In the genomic region with DNA sequence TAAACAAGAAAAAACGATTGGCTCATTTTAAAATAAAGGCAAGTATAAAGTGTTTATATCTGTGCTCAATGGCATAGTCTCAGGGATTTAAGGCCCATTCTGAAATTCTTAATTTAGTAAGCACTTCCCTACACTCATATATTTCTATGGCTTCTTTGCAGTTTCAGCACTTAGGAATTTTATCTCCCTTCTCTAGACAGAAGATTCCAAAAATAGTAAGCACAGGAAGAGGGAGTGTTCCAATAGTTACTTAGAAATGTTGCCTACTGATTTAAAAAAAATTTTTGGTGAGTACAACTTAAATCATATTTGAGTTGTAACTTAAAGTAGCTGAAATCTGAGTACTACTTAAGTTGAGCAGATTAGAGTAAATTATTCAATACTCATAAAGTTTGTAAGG, we compare ENCODE assay signal across 23 cellular contexts. TPM values are rescaled to one million over a fixed set of nuclear protein-coding genes. Genes with fewer than 3 reads are reported as not detected.
DNase-seq lines count a peak whose midpoint lies in the region; TF ChIP-seq lines count a peak whose summit lies in the region.
"Had no signal": no experiment of that assay in that cellular context is flagged by ENCODE, and none has a peak within 500 bp of the region (broad histone marks: within the 10 kb centered on the region; RNA-seq: fewer than 3 reads in every experiment).

No MANE protein-coding gene starts in this region.

- no peaks in the 10 kb centered on the region for H4K20me1 ChIP-seq in hepatocyte (ENCODE audit: insufficient read depth, poor library complexity, severe bottlenecking)
- H4K20me1 ChIP-seq in H9 (ENCODE audit: control insufficient read depth, insufficient read depth, insufficient read length), result no peaks in the 10 kb centered on the region

- H3K4ac ChIP-seq in H9 (ENCODE audit: low read depth, low read length), result no peak overlapping the region

- no peak overlapping the region for H2BK12ac ChIP-seq in H9 (ENCODE audit: insufficient read length, low read depth, low read length)

- H2BK5ac ChIP-seq in H9 (ENCODE audit: insufficient read length, low read length), result no peak overlapping the region

- no peaks in the 10 kb centered on the region for H3K4me1 ChIP-seq in hepatocyte (ENCODE audit: insufficient read depth)
- peaks cover 2% of the 10 kb centered on the region; the same call in 1 of the 2 replicates for H3K4me1 ChIP-seq in H9 (ENCODE audit: insufficient read depth, low read length)

- H3K14ac ChIP-seq in H9 (ENCODE audit: insufficient read depth, low read length), result no peak overlapping the region

- no peak overlapping the region for H3K4me3 Mint-ChIP-seq in H9
- H3K4me3 Mint-ChIP-seq: central memory CD8-positive, alpha-beta T cell; stimulated activated effector memory CD8-positive, alpha-beta T cell treated with anti-CD3 and anti-CD28 coated beads, Interleukin-12 subunit alpha, Interleukin-12 subunit beta, amount 100 ng/mL, for 72 hours; T-helper 1 cell treated with Interleukin-12 subunit alpha and Interleukin-12 subunit beta and Interleukin-4 antibody, amounts not matched to agents 30 μg/mL and 1 μg/mL, for 36 hours had no signal

- no peak overlapping the region for H4K91ac ChIP-seq in H9 (ENCODE audit: insufficient read length, low read depth, low read length)

- DNase-seq in AG09309 (ENCODE audit: low read depth), result peak; percentile 28
- DNase-seq in HS-27A (ENCODE audit: low read depth), result peak; percentile 55
- peak; percentile 31 for DNase-seq in amniotic stem cell (lab: John Stamatoyannopoulos, UW)
- peak; percentile 2 for DNase-seq in kidney tubule cell (ENCODE audit: low spot score)
- no peak for DNase-seq in GM19240 (ENCODE audit: insufficient read length, low spot score)
- DNase-seq in NCI-H146 treated with DMSO at 0.1 percent for 48 hours (lab: John Stamatoyannopoulos, UW; ENCODE audit: unreplicated experiment), result no peak
- DNase-seq in hepatocyte (ENCODE audit: low spot score), result no peak
- DNase-seq in H9, result no peak
- DNase-seq: activated CD4-positive, alpha-beta T cell treated with anti-CD3 and anti-CD28 coated beads, Interleukin-2, amount 50 U/mL, for 1 hour; activated CD8-positive, alpha-beta memory T cell treated with anti-CD3 and anti-CD28 coated beads, Interleukin-2, amount 50 U/mL, for 4 hours; effector CD4-positive, alpha-beta T cell; GOT3; NCI-H1417 treated with DMSO at 0.1 percent for 48 hours; NCI-H774; OCI-M1; SIG-M5 had no signal

- 94% methylated on average over 1 of the region's 1 CpG for WGBS in hepatocyte (ENCODE audit: low lambda C conversion rate, missing lambda C conversion rate)
- no CpG with 5 or more reads among the region's 1 CpG for WGBS in H9 (ENCODE audit: extremely low coverage, insufficient read length, low lambda C conversion rate)

- H3T11ph ChIP-seq in H9 (ENCODE audit: low read length), result no peak overlapping the region

- no peaks in the 10 kb centered on the region for H3K79me1 ChIP-seq in H9 (ENCODE audit: insufficient read depth, low read depth, low read length, poor library complexity, severe bottlenecking)

- no peaks in the 10 kb centered on the region for H3K36me3 Mint-ChIP-seq in H9 (ENCODE audit: insufficient read depth in 1 of 3, low read depth in 3 of 3)
- H3K36me3 Mint-ChIP-seq: stimulated activated effector memory CD8-positive, alpha-beta T cell treated with anti-CD3 and anti-CD28 coated beads, Interleukin-12 subunit alpha, Interleukin-12 subunit beta, amount 100 ng/mL, for 72 hours had no signal

- H3K27ac Mint-ChIP-seq in H9, result no peak overlapping the region; a peak in 1 of 7 replicates
- H3K27ac Mint-ChIP-seq: progenitor cell of endocrine pancreas; stimulated activated effector memory CD8-positive, alpha-beta T cell treated with anti-CD3 and anti-CD28 coated beads, Interleukin-12 subunit alpha, Interleukin-12 subunit beta, amount 100 ng/mL, for 72 hours; T-helper 1 cell treated with Interleukin-12 subunit alpha and Interleukin-12 subunit beta and Interleukin-4 antibody, amounts not matched to agents 30 μg/mL and 1 μg/mL, for 36 hours had no signal

- H3K27me3 ChIP-seq in hepatocyte (no peaks in the 10 kb centered on the region), H9 (ENCODE audit: insufficient read depth, low read length) (no peaks in the 10 kb centered on the region)

- H3K4me2 ChIP-seq in hepatocyte, result no peak overlapping the region
- H3K4me2 ChIP-seq in H9 (ENCODE audit: insufficient read depth, insufficient read length, low read length), result no peak overlapping the region

- H3K36me3 ChIP-seq in hepatocyte (replicated peaks; ENCODE audit: insufficient read depth, low read depth), result no peaks in the 10 kb centered on the region
- H3K36me3 ChIP-seq: thoracic aorta had no signal

- H3K18ac ChIP-seq in H9 (ENCODE audit: insufficient read length, low read depth, low read length), result no peak overlapping the region

- no peaks in the 10 kb centered on the region for H3K27me3 Mint-ChIP-seq in H9 (ENCODE audit: low read depth)
- H3K27me3 Mint-ChIP-seq: central memory CD8-positive, alpha-beta T cell; progenitor cell of endocrine pancreas had no signal

- H3K4me3 ChIP-seq in AG09309 (ENCODE audit: control insufficient read depth, low read depth, low read length) (no peak overlapping the region), hepatocyte (no peak overlapping the region)
- H3K4me3 ChIP-seq: thoracic aorta had no signal

- H3K27ac ChIP-seq in hepatocyte (no peak overlapping the region), H9 (ENCODE audit: insufficient read length, low read depth, low read length) (no peak overlapping the region)

- no peak overlapping the region for H4K5ac ChIP-seq in H9 (ENCODE audit: insufficient read length, low read depth, low read length)

- H3K9me2 ChIP-seq in hepatocyte (replicated peaks; ENCODE audit: insufficient read depth), result no peaks in the 10 kb centered on the region

- no peak overlapping the region for H2BK20ac ChIP-seq in H9 (ENCODE audit: low read depth, low read length, poor library complexity, severe bottlenecking)

- no peak overlapping the region for H2AK5ac ChIP-seq in H9 (ENCODE audit: insufficient read length, low read length)

- H4K8ac ChIP-seq in H9 (replicated peaks; ENCODE audit: insufficient read length, low read depth, low read length), result no peak overlapping the region

- H3K79me2 ChIP-seq in hepatocyte (no peaks in the 10 kb centered on the region), H9 (ENCODE audit: insufficient read depth, low read length) (no peaks in the 10 kb centered on the region)

- H2BK15ac ChIP-seq in H9 (ENCODE audit: low read depth, low read length), result no peak overlapping the region

- H3K9me3 Mint-ChIP-seq in H9, result no peaks in the 10 kb centered on the region
- H3K9me3 Mint-ChIP-seq: central memory CD8-positive, alpha-beta T cell; stimulated activated effector memory CD8-positive, alpha-beta T cell treated with anti-CD3 and anti-CD28 coated beads, Interleukin-12 subunit alpha, Interleukin-12 subunit beta, amount 100 ng/mL, for 72 hours; T-helper 1 cell treated with Interleukin-12 subunit alpha and Interleukin-12 subunit beta and Interleukin-4 antibody, amounts not matched to agents 30 μg/mL and 1 μg/mL, for 36 hours had no signal

- no peak for TF ChIP-seq CTCF in AG09309 (IDR thresholded peaks at IDR 0.05; ENCODE audit: control insufficient read depth, insufficient read depth, low read depth, low read length, missing control alignments)
- no peak for TF ChIP-seq CTCF in hepatocyte (IDR thresholded peaks at IDR 0.05; ENCODE audit: poor library complexity)
- no peak for TF ChIP-seq CTCF in H9 (conservative IDR thresholded peaks at IDR 0.05)

- H3K23ac ChIP-seq in H9 (ENCODE audit: insufficient read length, low read depth, low read length), result no peak overlapping the region

- no peaks in the 10 kb centered on the region for H3K9me3 ChIP-seq in hepatocyte (ENCODE audit: low read depth)
- no peaks in the 10 kb centered on the region for H3K9me3 ChIP-seq in H9 (ENCODE audit: control insufficient read depth, low read depth, low read length)
- H3K9me3 ChIP-seq: thoracic aorta had no signal

- no peak overlapping the region for H3K9ac ChIP-seq in H9 (ENCODE audit: extremely low read depth, insufficient read length, low read length)

- H3K23me2 ChIP-seq in H9 (ENCODE audit: insufficient read length, low read depth, low read length, poor library complexity, severe bottlenecking), result no peaks in the 10 kb centered on the region

- peaks cover 11 to 16% of the 10 kb centered on the region in 2 experiments for H3K4me1 Mint-ChIP-seq in H9
- H3K4me1 Mint-ChIP-seq: central memory CD8-positive, alpha-beta T cell; stimulated activated effector memory CD8-positive, alpha-beta T cell treated with anti-CD3 and anti-CD28 coated beads, Interleukin-12 subunit alpha, Interleukin-12 subunit beta, amount 100 ng/mL, for 72 hours had no signal

- no peak overlapping the region for H3K56ac ChIP-seq in H9 (ENCODE audit: insufficient read length, low read depth, low read length)

- no peak overlapping the region for H2BK120ac ChIP-seq in H9 (ENCODE audit: low read depth, low read length, poor library complexity, severe bottlenecking)

- H2AFZ ChIP-seq in hepatocyte (no peak overlapping the region), H9 (ENCODE audit: low read length) (no peak overlapping the region)

RNA-seq across cellular contexts. Expression of a gene that starts 19.8 kb away (rescaled TPM):
- total RNA-seq in hepatocyte, result not detected in 2 replicates
- not detected in 2 replicates for polyA plus RNA-seq in hepatocyte
- not detected in 2 replicates for total RNA-seq in H9 (2021)
- total RNA-seq: glomerular endothelial cell, thoracic aorta had no signal
- polyA plus RNA-seq: esophagus had no signal

Comparison
In these comparisons a context has a peak if more than half of its experiments do, and no peak if none do; other contexts are left out.
1. DNase-seq: peak in AG09309 (single experiment), HS-27A (single experiment), amniotic stem cell (single experiment) and kidney tubule cell (single experiment); none in GM19240 (single experiment), NCI-H146 treated with DMSO at 0.1 percent for 48 hours (single experiment), hepatocyte (single experiment) and H9 (single experiment).